16 cellular contexts compared by ENCODE assay signal in genomic region chr21:31176080-31176551, GRCh38.
DNase-seq lines count a peak whose midpoint lies in the region; ATAC-seq and TF ChIP-seq lines count a peak whose summit lies in the region.
"Had no signal": no experiment of that assay in that cellular context is flagged by ENCODE, and none has a peak within 500 bp of the region (broad histone marks: within the 10 kb centered on the region; RNA-seq: fewer than 3 reads in every experiment).

No MANE protein-coding gene starts in this region.

- no peak overlapping the region for H3K4me3 ChIP-seq in left ventricle myocardium inferior
- no peak overlapping the region for H3K4me3 ChIP-seq in SJCRH30
- H3K4me3 ChIP-seq in adrenal gland = no peak overlapping the region
- H3K4me3 ChIP-seq: esophagus squamous epithelium, thoracic aorta had no signal

- no peaks in the 10 kb centered on the region for H3K27me3 ChIP-seq in left ventricle myocardium inferior (ENCODE audit: low read depth)
- H3K27me3 ChIP-seq in SJCRH30 = no peaks in the 10 kb centered on the region
- H3K27me3 ChIP-seq in adrenal gland = no peaks in the 10 kb centered on the region
- H3K27me3 ChIP-seq: esophagus squamous epithelium had no signal

- H3K4me1 ChIP-seq in left ventricle myocardium inferior (peaks cover 18% of the 10 kb centered on the region), SJCRH30 (peaks cover 21% of the 10 kb centered on the region), adrenal gland (replicated peaks in 1 of 2) (peaks cover 0 to 51% of the 10 kb centered on the region in 2 donors)

- no peak overlapping the region for H3K27ac ChIP-seq in left ventricle myocardium inferior (replicated peaks)
- peak overlapping the region; percentile 69 for H3K27ac ChIP-seq in SJCRH30
- H3K27ac ChIP-seq in adrenal gland = peak overlapping the region in 3 of 5 donors; percentile 5 to 61 (median 38)
- H3K27ac ChIP-seq: KMS-11 had no signal

- no peaks in the 10 kb centered on the region for H3K36me3 ChIP-seq in left ventricle myocardium inferior
- H3K36me3 ChIP-seq in SJCRH30 = no peaks in the 10 kb centered on the region
- H3K36me3 ChIP-seq in adrenal gland (replicated peaks in 1 of 2) = no peaks in the 10 kb centered on the region
- H3K36me3 ChIP-seq: thoracic aorta had no signal

- no peak overlapping the region for H3K4me3 Mint-ChIP-seq in type B pancreatic cell
- H3K4me3 Mint-ChIP-seq: B cell, natural killer cell had no signal

- peak overlapping the region; percentile 40 for H3K27ac Mint-ChIP-seq in type B pancreatic cell
- H3K27ac Mint-ChIP-seq: B cell, natural killer cell had no signal

- WGBS in adrenal gland, 4 donors = 65 to 73% (median 67%) methylated on average over 2 of the region's 2 CpGs

- TF ChIP-seq CTCF in left ventricle myocardium inferior (IDR thresholded peaks at IDR 0.05; ENCODE audit: borderline replicate concordance) (no peak), adrenal gland (IDR thresholded peaks at IDR 0.05) (no peak), type B pancreatic cell (conservative IDR thresholded peaks at IDR 0.05) (no peak)

- H3K9me3 ChIP-seq in left ventricle myocardium inferior (replicated peaks) (no peaks in the 10 kb centered on the region), SJCRH30 (replicated peaks) (no peaks in the 10 kb centered on the region), adrenal gland (replicated peaks in 1 of 3) (no peaks in the 10 kb centered on the region)
- H3K9me3 ChIP-seq: esophagus squamous epithelium, thoracic aorta had no signal

- H3K36me3 Mint-ChIP-seq in type B pancreatic cell = peaks cover 13% of the 10 kb centered on the region
- H3K36me3 Mint-ChIP-seq: natural killer cell had no signal

- ATAC-seq in left ventricle myocardium superior = peak; percentile 18
- no peak for ATAC-seq in GM21360 (IDR thresholded peaks at IDR 0.05; ENCODE audit: unreplicated experiment)
- no peak for ATAC-seq in GM21529 (IDR thresholded peaks at IDR 0.05; ENCODE audit: unreplicated experiment)
- ATAC-seq: left colon, natural killer cell had no signal

- DNase-seq in left ventricle myocardium superior (no peak), left ventricle myocardium inferior (no peak), SJCRH30 (no peak), adrenal gland (peak in 1 of 7 donors; percentile 30), type B pancreatic cell (ENCODE audit: extremely low spot score, unreplicated experiment) (no peak), DMS 273 treated with DMSO at 0.1 percent for 48 hours (lab: John Stamatoyannopoulos, UW) (no peak)
- DNase-seq: esophagus squamous epithelium, hypothalamus, left colon, natural killer cell, NCI-H446 had no signal

- peaks cover 11% of the 10 kb centered on the region for H3K4me1 Mint-ChIP-seq in type B pancreatic cell (ENCODE audit: unreplicated experiment)

- intact Hi-C loops in left ventricle myocardium superior (cut with micrococcal nuclease) (no loop called here), left ventricle myocardium inferior (cut with micrococcal nuclease) (no loop called here), adrenal gland (cut with DNase I) (loop anchor here in 1 of 2 donors (5.0 kb wide), 1 partner anchor 74 kb away; no protein-coding TSS in a partner anchor)

- H3K9me3 Mint-ChIP-seq in type B pancreatic cell = no peaks in the 10 kb centered on the region
- H3K9me3 Mint-ChIP-seq: natural killer cell had no signal

- TF ChIP-seq POLR2A in adrenal gland (IDR thresholded peaks at IDR 0.05) = no peak

- H3K27me3 Mint-ChIP-seq in type B pancreatic cell = no peaks in the 10 kb centered on the region
- H3K27me3 Mint-ChIP-seq: B cell had no signal
